Comparison of ENCODE assay signal across 35 cellular contexts in genomic region chr9:134514503-134514902, GRCh38.
"Had no signal": no experiment of that assay in that cellular context is flagged by ENCODE, and none has a peak within 500 bp of the region (broad histone marks: within the 10 kb centered on the region; RNA-seq: fewer than 3 reads in every experiment).

No MANE protein-coding gene starts in this region.

- H3K4me3 ChIP-seq: ascending aorta, cardiac muscle cell, MG63, PC-9, SJSA1 had no signal

- H3K27ac ChIP-seq: ascending aorta, cardiac muscle cell, PC-9, SJSA1 had no signal

- H3K4me3 Mint-ChIP-seq: activated CD4-positive, alpha-beta T cell treated with anti-CD3 and anti-CD28 coated beads for 36 hours; activated CD4-positive, alpha-beta T cell treated with anti-CD3 and anti-CD28 coated beads, Interleukin-2, amount 10 ng/mL, durations not matched to agents 7 days and 5 days; activated CD8-positive, alpha-beta T cell treated with anti-CD3 and anti-CD28 coated beads, Interleukin-2, amount 10 ng/mL, durations not matched to agents 7 days and 5 days; activated naive CD4-positive, alpha-beta T cell treated with anti-CD3 and anti-CD28 coated beads, Interleukin-2, amount 50 U/mL, for 24 hours; activated naive CD8-positive, alpha-beta T cell treated with anti-CD3 and anti-CD28 coated beads, Interleukin-2, amount 10 ng/mL, durations not matched to agents 7 days and 5 days; activated T-cell treated with anti-CD3 and anti-CD28 coated beads, Interleukin-2, amount 50 U/mL, for 24 hours; central memory CD8-positive, alpha-beta T cell; T-helper 1 cell treated with Interleukin-12 subunit alpha and Interleukin-12 subunit beta and Interleukin-4 antibody, amounts not matched to agents 30 μg/mL and 1 μg/mL, for 36 hours; T-helper 2 cell treated with Interferon-gamma antibody and Interleukin-4, amounts not matched to agents 5 μg/mL and 100 μg/mL, for 36 hours; WTC11 had no signal

- H3K4me1 ChIP-seq: ascending aorta, SJSA1 had no signal

- DNase-seq: activated CD4-positive, alpha-beta T cell treated with anti-CD3 and anti-CD28 coated beads for 36 hours; activated CD4-positive, alpha-beta T cell treated with anti-CD3 and anti-CD28 coated beads, Interleukin-2, amount 10 ng/mL, durations not matched to agents 7 days and 5 days; activated CD4-positive, alpha-beta T cell treated with anti-CD3 and anti-CD28 coated beads, Interleukin-2, amount 50 U/mL, for 48 hours; activated CD8-positive, alpha-beta T cell treated with anti-CD3 and anti-CD28 coated beads, Interleukin-2, amount 10 ng/mL, durations not matched to agents 7 days and 5 days; activated gamma-delta T cell; activated naive CD4-positive, alpha-beta T cell treated with Interleukin-2 at 50 U/mL for 16 hours; activated naive CD8-positive, alpha-beta T cell treated with anti-CD3 and anti-CD28 coated beads, Interleukin-2, amount 10 ng/mL, durations not matched to agents 7 days and 5 days; activated T-cell treated with anti-CD3 and anti-CD28 coated beads, Interleukin-2, amount 50 U/mL, for 24 hours; amygdala; Kasumi-1; KG1; MG63; NCI-H1048; NCI-H1105 treated with DMSO at 0.1 percent for 48 hours; NCI-H1436 treated with DMSO at 0.1 percent for 48 hours; NCI-H1694 treated with DMSO at 0.1 percent for 48 hours; NCI-H2029 treated with DMSO at 0.1 percent for 48 hours; NCI-H2107; NCI-H226; NCI-H446 treated with DMSO at 0.1 percent for 48 hours; NCI-H526; NCI-H748 treated with DMSO at 0.1 percent for 48 hours; NK-92 treated with Interleukin-12 subunit alpha and Interleukin-12 subunit beta, amount 100 ng/mL, for 24 hours; PC-9; SHP77; SK-N-SH had no signal

- H3K9me3 Mint-ChIP-seq: activated CD4-positive, alpha-beta T cell treated with anti-CD3 and anti-CD28 coated beads, Interleukin-2, amount 10 ng/mL, durations not matched to agents 7 days and 5 days; activated naive CD4-positive, alpha-beta T cell treated with anti-CD3 and anti-CD28 coated beads, Interleukin-2, amount 50 U/mL, for 24 hours; activated naive CD8-positive, alpha-beta T cell treated with anti-CD3 and anti-CD28 coated beads, Interleukin-2, amount 10 ng/mL, durations not matched to agents 7 days and 5 days; activated T-cell treated with anti-CD3 and anti-CD28 coated beads, Interleukin-2, amount 50 U/mL, for 24 hours; activated T-helper 2 cell treated with anti-CD3 and anti-CD28 coated beads, Interferon-gamma antibody, Interleukin-2, Interleukin-4, amounts not matched to agents 10 μg/mL and 5 μg/mL and 100 μg/mL, durations not matched to agents 14 hours and 24 hours and 36 hours; central memory CD8-positive, alpha-beta T cell; T-helper 1 cell treated with Interleukin-12 subunit alpha and Interleukin-12 subunit beta and Interleukin-4 antibody, amounts not matched to agents 30 μg/mL and 1 μg/mL, for 36 hours; T-helper 2 cell treated with Interferon-gamma antibody and Interleukin-4, amounts not matched to agents 5 μg/mL and 100 μg/mL, for 36 hours had no signal

- H3K27ac Mint-ChIP-seq: activated CD4-positive, alpha-beta T cell treated with anti-CD3 and anti-CD28 coated beads for 36 hours; activated CD4-positive, alpha-beta T cell treated with anti-CD3 and anti-CD28 coated beads, Interleukin-2, amount 10 ng/mL, durations not matched to agents 7 days and 5 days; activated CD8-positive, alpha-beta T cell treated with anti-CD3 and anti-CD28 coated beads, Interleukin-2, amount 10 ng/mL, durations not matched to agents 7 days and 5 days; activated naive CD4-positive, alpha-beta T cell treated with anti-CD3 and anti-CD28 coated beads, Interleukin-2, amount 50 U/mL, for 24 hours; activated naive CD8-positive, alpha-beta T cell treated with anti-CD3 and anti-CD28 coated beads, Interleukin-2, amount 10 ng/mL, durations not matched to agents 7 days and 5 days; activated T-cell treated with anti-CD3 and anti-CD28 coated beads, Interleukin-2, amount 50 U/mL, for 24 hours; activated T-helper 2 cell treated with anti-CD3 and anti-CD28 coated beads, Interferon-gamma antibody, Interleukin-2, Interleukin-4, amounts not matched to agents 10 μg/mL and 5 μg/mL and 100 μg/mL, durations not matched to agents 14 hours and 24 hours and 36 hours; T-helper 1 cell treated with Interleukin-12 subunit alpha and Interleukin-12 subunit beta and Interleukin-4 antibody, amounts not matched to agents 30 μg/mL and 1 μg/mL, for 36 hours; T-helper 2 cell treated with Interferon-gamma antibody and Interleukin-4, amounts not matched to agents 5 μg/mL and 100 μg/mL, for 36 hours; WTC11 had no signal

- H3K9me3 ChIP-seq: ascending aorta, SJSA1, SK-N-SH had no signal

- H3K36me3 Mint-ChIP-seq: activated naive CD8-positive, alpha-beta T cell treated with anti-CD3 and anti-CD28 coated beads, Interleukin-2, amount 10 ng/mL, durations not matched to agents 7 days and 5 days had no signal

- H3K4me1 Mint-ChIP-seq: activated CD4-positive, alpha-beta T cell treated with anti-CD3 and anti-CD28 coated beads for 36 hours; activated CD4-positive, alpha-beta T cell treated with anti-CD3 and anti-CD28 coated beads, Interleukin-2, amount 10 ng/mL, durations not matched to agents 7 days and 5 days; activated naive CD4-positive, alpha-beta T cell treated with anti-CD3 and anti-CD28 coated beads, Interleukin-2, amount 50 U/mL, for 24 hours; activated naive CD8-positive, alpha-beta T cell treated with anti-CD3 and anti-CD28 coated beads, Interleukin-2, amount 10 ng/mL, durations not matched to agents 7 days and 5 days; central memory CD8-positive, alpha-beta T cell; WTC11 had no signal

- H3K27me3 ChIP-seq: ascending aorta, cardiac muscle cell, MG63, SJSA1 had no signal

- H3K36me3 ChIP-seq: ascending aorta, cardiac muscle cell, MG63, SJSA1 had no signal
